ENCODE assay signal across 12 cellular contexts in genomic region chr11:23359297-23359696, GRCh38.
A peak's percentile ranks its signal among the peaks of the same experiment; 100 is the strongest.
DNase-seq lines count a peak whose midpoint lies in the region; ATAC-seq and TF ChIP-seq lines count a peak whose summit lies in the region.
"Had no signal": no experiment of that assay in that cellular context is flagged by ENCODE, and none has a peak within 500 bp of the region (broad histone marks: within the 10 kb centered on the region; RNA-seq: fewer than 3 reads in every experiment).

No MANE protein-coding gene starts in this region.

- H3K36me3 ChIP-seq in breast epithelium (no peaks in the 10 kb centered on the region), adrenal gland (replicated peaks in 1 of 2) (no peaks in the 10 kb centered on the region), transverse colon (no peaks in the 10 kb centered on the region)

- intact Hi-C loops in MCF 10A (cut with micrococcal nuclease) (no loop called here), breast epithelium (cut with DNase I; ENCODE audit: low total_unique reads) (loop anchor here (10.0 kb wide), 1 partner anchor 1716 kb away; no protein-coding TSS in a partner anchor), adrenal gland (cut with DNase I) (no loop called here), transverse colon (cut with DNase I; ENCODE audit: low total_unique reads) (no loop called here)

- no peaks in the 10 kb centered on the region for H3K4me1 ChIP-seq in breast epithelium
- H3K4me1 ChIP-seq in adrenal gland (replicated peaks in 1 of 2): peaks cover 7 to 8% of the 10 kb centered on the region in 2 donors
- peaks cover 0 to 15% (median 7%) of the 10 kb centered on the region in 4 donors for H3K4me1 ChIP-seq in transverse colon
- H3K4me1 ChIP-seq: A549 had no signal

- H3K9me3 ChIP-seq in breast epithelium (no peaks in the 10 kb centered on the region), adrenal gland (replicated peaks in 1 of 3) (no peaks in the 10 kb centered on the region), transverse colon (no peaks in the 10 kb centered on the region)
- H3K9me3 ChIP-seq: A549 had no signal

- CTCF ChIA-PET in MCF 10A (lab: Yijun Ruan, JAX): no interaction called here

- no peaks in the 10 kb centered on the region for H3K4me1 Mint-ChIP-seq in MCF 10A (ENCODE audit: insufficient read depth, unreplicated experiment)
- H3K4me1 Mint-ChIP-seq: activated B cell treated with CpG ODN at 0.5 μM for 24 hours, endodermal cell had no signal

- TF ChIP-seq EP300 in transverse colon (IDR thresholded peaks at IDR 0.05; ENCODE audit: low read depth): no peak

- TF ChIP-seq POLR2A in breast epithelium (IDR thresholded peaks at IDR 0.05): no peak
- TF ChIP-seq POLR2A in adrenal gland (IDR thresholded peaks at IDR 0.05): no peak
- no peak for TF ChIP-seq POLR2A in transverse colon (IDR thresholded peaks at IDR 0.05)

- TF ChIP-seq CTCF in MCF 10A (IDR thresholded peaks at IDR 0.05; ENCODE audit: unreplicated experiment): no peak
- no peak for TF ChIP-seq CTCF in breast epithelium (IDR thresholded peaks at IDR 0.05)
- no peak for TF ChIP-seq CTCF in adrenal gland (IDR thresholded peaks at IDR 0.05)
- no peak for TF ChIP-seq CTCF in transverse colon (IDR thresholded peaks at IDR 0.05)

- peak; percentile 0 for DNase-seq in MCF 10A (ENCODE audit: unreplicated experiment)
- no peak for DNase-seq in breast epithelium (ENCODE audit: low spot score in 2 of 2)
- DNase-seq in adrenal gland: peak; percentile 28 to 72 (median 51)
- DNase-seq in glomerular endothelial cell (ENCODE audit: extremely low read depth, low read depth, low spot score): peak; percentile 60
- DNase-seq in transverse colon: peak; percentile 29
- DNase-seq in middle frontal gyrus (ENCODE audit: extremely low spot score, low spot score): no peak
- DNase-seq in inferior parietal cortex (ENCODE audit: extremely low spot score): no peak
- DNase-seq: activated B cell treated with CpG ODN at 0.5 μM for 24 hours, activated gamma-delta T cell, endodermal cell had no signal

- BruUV-seq in MCF 10A (replicated peaks; lab: Mats Ljungman, UMichigan): no TSS peak

- no peak overlapping the region for H3K4me3 Mint-ChIP-seq in MCF 10A (ENCODE audit: unreplicated experiment)
- H3K4me3 Mint-ChIP-seq: activated B cell treated with CpG ODN at 0.5 μM for 24 hours, endodermal cell had no signal

- no peaks in the 10 kb centered on the region for H3K36me3 Mint-ChIP-seq in MCF 10A (ENCODE audit: insufficient read depth, unreplicated experiment)

- H3K27ac ChIP-seq in breast epithelium (no peak overlapping the region), adrenal gland (peak overlapping the region in 4 of 5 donors; percentile 33 to 69 (median 55)), transverse colon (peak overlapping the region in 1 of 4 donors; percentile 45)
- H3K27ac ChIP-seq: A549 had no signal

- H3K9me3 Mint-ChIP-seq in MCF 10A (ENCODE audit: unreplicated experiment): peaks cover 8% of the 10 kb centered on the region
- H3K9me3 Mint-ChIP-seq: endodermal cell had no signal

- POLR2A ChIA-PET in MCF 10A (lab: Yijun Ruan, JAX): no interaction called here

- in situ Hi-C loops in transverse colon (cut with MboI; ENCODE audit: low pct_ligation_motif_present in 1 of 4, low pct_unique_long_range_greater_than_20kb in 1 of 4, low sequenced_read_pairs in 3 of 4): no loop called here

- H3K27me3 Mint-ChIP-seq in MCF 10A (ENCODE audit: insufficient read depth, unreplicated experiment): no peaks in the 10 kb centered on the region
- H3K27me3 Mint-ChIP-seq: activated B cell treated with CpG ODN at 0.5 μM for 24 hours had no signal

- ATAC-seq in GM21367 (IDR thresholded peaks at IDR 0.05; ENCODE audit: unreplicated experiment): no peak
- ATAC-seq: A549 had no signal

- H3K4me3 ChIP-seq in breast epithelium: no peak overlapping the region
- no peak overlapping the region for H3K4me3 ChIP-seq in adrenal gland
- no peak overlapping the region for H3K4me3 ChIP-seq in transverse colon
- H3K4me3 ChIP-seq: A549 had no signal

- H3K27me3 ChIP-seq in breast epithelium (no peaks in the 10 kb centered on the region), adrenal gland (no peaks in the 10 kb centered on the region), transverse colon (no peaks in the 10 kb centered on the region)

- H3K27ac Mint-ChIP-seq in MCF 10A (ENCODE audit: low read depth, unreplicated experiment): no peak overlapping the region
- H3K27ac Mint-ChIP-seq: activated B cell treated with CpG ODN at 0.5 μM for 24 hours, endodermal cell had no signal

Comparison
In these comparisons a context has a peak if more than half of its experiments do, and no peak if none do; other contexts are left out.
1. DNase-seq: peak in MCF 10A (single experiment), adrenal gland (7 of 7), glomerular endothelial cell (single experiment) and transverse colon (single experiment); none in breast epithelium (0 of 2), middle frontal gyrus (single experiment) and inferior parietal cortex (single experiment).
2. H3K27ac ChIP-seq: peak in adrenal gland (4 of 5); none in breast epithelium (0 of 2).